Comparison of ENCODE assay signal across 8 cellular contexts in genomic region chr3:17179381-17180205, GRCh38.
A peak's percentile ranks its signal among the peaks of the same experiment; 100 is the strongest.
DNase-seq lines count a peak whose midpoint lies in the region; ATAC-seq, FAIRE-seq and TF ChIP-seq lines count a peak whose summit lies in the region.

No MANE protein-coding gene starts in this region.

- H3K36me3 ChIP-seq in GM12878 (ENCODE audit: control insufficient read depth in 2 of 2, insufficient read depth in 2 of 2, low read length in 1 of 2), result peaks cover 0 to 5% of the 10 kb centered on the region in 2 experiments; a peak in 2 of 4 replicates

- no peak overlapping the region for H3K4me3 Mint-ChIP-seq in natural killer cell
- no peak overlapping the region for H3K4me3 Mint-ChIP-seq in natural killer cell treated with Interleukin-12 subunit alpha and Interleukin-12 subunit beta and Interleukin-15 and Interleukin-18, amount 100 ng/mL, for 72 hours
- no peak overlapping the region for H3K4me3 Mint-ChIP-seq in activated CD8-positive, alpha-beta memory T cell treated with anti-CD3 and anti-CD28 coated beads, Interleukin-2, amount 10 ng/mL, durations not matched to agents 7 days and 5 days

- H3K4me1 ChIP-seq in GM12878 (ENCODE audit: control insufficient read depth, insufficient read depth, low read length), result peaks cover 38% of the 10 kb centered on the region

- CTCF ChIA-PET in GM12878 (lab: Yijun Ruan, JAX), result interaction anchor here (0.5 to 3.3 kb wide), 10 partner anchors 9 to 296 kb away, joined by 3 to 32 read pairs (median 4); no protein-coding TSS in a partner anchor
- CTCF ChIA-PET in activated CD8-positive, alpha-beta memory T cell treated with anti-CD3 and anti-CD28 coated beads, Interleukin-2, amount 10 ng/mL, durations not matched to agents 7 days and 5 days (lab: Charles Lee), result interaction anchor here (1.3 kb wide), 1 partner anchor 10 kb away, joined by 3 read pairs; no protein-coding TSS in a partner anchor

- SMC1A ChIA-PET in GM12878 (lab: Charles Lee; ENCODE audit: uncharacterized antibody, unreplicated experiment), result interaction anchor here (0.7 to 4.1 kb wide), 17 partner anchors 8 to 338 kb away, joined by 3 to 56 read pairs (median 5); no protein-coding TSS in a partner anchor

- TF ChIP-seq EP300 in GM12878 (IDR thresholded peaks at IDR 0.05; ENCODE audit: borderline replicate concordance in 1 of 2, control insufficient read depth in 1 of 2, low read depth in 2 of 2, low read length in 2 of 2), result peak; percentile 82 to 97

- WGBS in GM12878 (ENCODE audit: insufficient coverage, insufficient replicate concordance, low lambda C conversion rate, missing lambda C conversion rate), result 69% methylated on average over 7 of the region's 7 CpGs

- DNase-seq in natural killer cell, result no peak
- DNase-seq in natural killer cell treated with Interleukin-12 subunit alpha and Interleukin-12 subunit beta and Interleukin-15 and Interleukin-18, amount 100 ng/mL, for 72 hours (ENCODE audit: low spot score), result no peak
- peak; percentile 56 for DNase-seq in GM12878 (ENCODE audit: low read depth, low spot score)
- peak; percentile 32 for DNase-seq in stromal cell of bone marrow (ENCODE audit: low read depth)
- no peak for DNase-seq in activated CD8-positive, alpha-beta memory T cell treated with anti-CD3 and anti-CD28 coated beads, Interleukin-2, amount 10 ng/mL, durations not matched to agents 7 days and 5 days
- no peak for DNase-seq in cerebellum (ENCODE audit: low spot score)
- no peak for DNase-seq in stimulated activated CD4-positive, alpha-beta T cell treated with anti-CD3 and anti-CD28 coated beads, Interleukin-1b, Interleukin-23, amount 100 ng/mL, for 48 hours

- in situ Hi-C loops in GM12878 (cut with MboI), result no loop called here

- no peak overlapping the region for H3K27ac ChIP-seq in GM12878 (ENCODE audit: control insufficient read depth, insufficient read depth)

- H4K20me1 ChIP-seq in GM12878 (ENCODE audit: control insufficient read depth, insufficient read depth), result no peaks in the 10 kb centered on the region

- RAD21 ChIA-PET in GM12878 (lab: Charles Lee; ENCODE audit: unreplicated experiment), result interaction anchor here (0.9 to 4.9 kb wide), 14 partner anchors 11 to 577 kb away, joined by 3 to 40 read pairs (median 4); partner anchors contain the start of gene PLCL2

- no peak overlapping the region for H2AFZ ChIP-seq in GM12878 (ENCODE audit: control insufficient read depth, low read depth, low read length)

- ATAC-seq in natural killer cell, result peak; percentile 67 to 75 (median 72)
- no peak for ATAC-seq in natural killer cell treated with Interleukin-12 subunit alpha and Interleukin-12 subunit beta and Interleukin-15 and Interleukin-18, amount 100 ng/mL, for 72 hours
- ATAC-seq in HG03432 (IDR thresholded peaks at IDR 0.05; ENCODE audit: unreplicated experiment), result peak; percentile 83
- peak; percentile 84 for ATAC-seq in GM12878
- no peak for ATAC-seq in activated CD8-positive, alpha-beta memory T cell treated with anti-CD3 and anti-CD28 coated beads, Interleukin-2, amount 10 ng/mL, durations not matched to agents 7 days and 5 days

- FAIRE-seq in GM12878 (lab: Jason Lieb, UNC), result no peak

- H3K27me3 Mint-ChIP-seq in natural killer cell (ENCODE audit: low read depth in 2 of 2), result no peaks in the 10 kb centered on the region
- H3K27me3 Mint-ChIP-seq in natural killer cell treated with Interleukin-12 subunit alpha and Interleukin-12 subunit beta and Interleukin-15 and Interleukin-18, amount 100 ng/mL, for 72 hours, result peaks cover 6 to 10% of the 10 kb centered on the region in 2 donors
- no peaks in the 10 kb centered on the region for H3K27me3 Mint-ChIP-seq in activated CD8-positive, alpha-beta memory T cell treated with anti-CD3 and anti-CD28 coated beads, Interleukin-2, amount 10 ng/mL, durations not matched to agents 7 days and 5 days

- POLR2A ChIA-PET in GM12878 (lab: Charles Lee), result interaction anchor here (0.5 to 1.1 kb wide), 2 partner anchors 16 to 626 kb away, joined by 3 to 5 read pairs; no protein-coding TSS in a partner anchor

- no peaks in the 10 kb centered on the region for H3K9me3 Mint-ChIP-seq in natural killer cell
- no peaks in the 10 kb centered on the region for H3K9me3 Mint-ChIP-seq in natural killer cell treated with Interleukin-12 subunit alpha and Interleukin-12 subunit beta and Interleukin-15 and Interleukin-18, amount 100 ng/mL, for 72 hours
- H3K9me3 Mint-ChIP-seq in activated CD8-positive, alpha-beta memory T cell treated with anti-CD3 and anti-CD28 coated beads, Interleukin-2, amount 10 ng/mL, durations not matched to agents 7 days and 5 days (ENCODE audit: low read depth), result peaks cover 2% of the 10 kb centered on the region

- H3K4me3 ChIP-seq in GM12878, result no peak overlapping the region

- no peaks in the 10 kb centered on the region for H3K79me2 ChIP-seq in GM12878 (ENCODE audit: control insufficient read depth, insufficient read depth, low read length)

- no TSS peak for BruUV-seq in GM12878 (replicated peaks; lab: Mats Ljungman, UMichigan)

- TF ChIP-seq CTCF in natural killer cell (IDR thresholded peaks at IDR 0.05) (no peak), GM12878 (IDR thresholded peaks at IDR 0.05 in 2 of 3, conservative IDR thresholded peaks at IDR 0.05 in 1 of 3; ENCODE audit: control insufficient read depth in 2 of 3, extremely low read depth in 1 of 3, insufficient read depth in 1 of 3, low read depth in 3 of 3, low read length in 3 of 3) (no peak)

- H3K27me3 ChIP-seq in GM12878 (replicated peaks in 1 of 2; ENCODE audit: control insufficient read depth in 2 of 2, insufficient read depth in 2 of 2, low read length in 1 of 2), result no peaks in the 10 kb centered on the region

- H3K36me3 Mint-ChIP-seq in natural killer cell, result no peaks in the 10 kb centered on the region
- peaks cover 8% of the 10 kb centered on the region for H3K36me3 Mint-ChIP-seq in natural killer cell treated with Interleukin-12 subunit alpha and Interleukin-12 subunit beta and Interleukin-15 and Interleukin-18, amount 100 ng/mL, for 72 hours
- peaks cover 25% of the 10 kb centered on the region for H3K36me3 Mint-ChIP-seq in activated CD8-positive, alpha-beta memory T cell treated with anti-CD3 and anti-CD28 coated beads, Interleukin-2, amount 10 ng/mL, durations not matched to agents 7 days and 5 days

- no peak for TF ChIP-seq RAD21 in GM12878 (IDR thresholded peaks at IDR 0.05; ENCODE audit: insufficient read depth, low read depth, low read length)

- TF ChIP-seq POLR2A in GM12878 (IDR thresholded peaks at IDR 0.05; ENCODE audit: low read depth, low read length), result no peak

- intact Hi-C loops in natural killer cell (cut with micrococcal nuclease) (no loop called here), GM12878 (cut with micrococcal nuclease; ENCODE audit: unreplicated experiment) (loop anchor here (2.0 kb wide), 1 partner anchor 125 kb away; no protein-coding TSS in a partner anchor)

- no peak overlapping the region; the same call in 1 of the 2 replicates for H3K4me2 ChIP-seq in GM12878 (ENCODE audit: control insufficient read depth, insufficient read depth)

- H3K27ac Mint-ChIP-seq in natural killer cell, result peak overlapping the region in 1 of 2 donors; percentile 36
- no peak overlapping the region for H3K27ac Mint-ChIP-seq in natural killer cell treated with Interleukin-12 subunit alpha and Interleukin-12 subunit beta and Interleukin-15 and Interleukin-18, amount 100 ng/mL, for 72 hours
- H3K27ac Mint-ChIP-seq in activated CD8-positive, alpha-beta memory T cell treated with anti-CD3 and anti-CD28 coated beads, Interleukin-2, amount 10 ng/mL, durations not matched to agents 7 days and 5 days, result no peak overlapping the region

- no peaks in the 10 kb centered on the region for H3K9me3 ChIP-seq in GM12878 (replicated peaks; ENCODE audit: control insufficient read depth, insufficient read depth, low read length)

- H3K9ac ChIP-seq in GM12878 (ENCODE audit: control insufficient read depth, insufficient read depth, low read length), result no peak overlapping the region

- peaks cover 34 to 35% of the 10 kb centered on the region in 2 donors for H3K4me1 Mint-ChIP-seq in natural killer cell
- peaks cover 22 to 23% of the 10 kb centered on the region in 2 donors for H3K4me1 Mint-ChIP-seq in natural killer cell treated with Interleukin-12 subunit alpha and Interleukin-12 subunit beta and Interleukin-15 and Interleukin-18, amount 100 ng/mL, for 72 hours (ENCODE audit: low read depth in 2 of 2)
- peaks cover 18% of the 10 kb centered on the region for H3K4me1 Mint-ChIP-seq in activated CD8-positive, alpha-beta memory T cell treated with anti-CD3 and anti-CD28 coated beads, Interleukin-2, amount 10 ng/mL, durations not matched to agents 7 days and 5 days

TF ChIP-seq in GM12878, 131 proteins besides CTCF, POLR2A, EP300 and RAD21 (continues in another document):
- peak; percentile 16 for TF ChIP-seq SP1 (IDR thresholded peaks at IDR 0.05; ENCODE audit: low read depth, low read length)
- no peak for TF ChIP-seq E4F1 (IDR thresholded peaks at IDR 0.05; ENCODE audit: borderline replicate concordance, partially characterized antibody)
- no peak for TF ChIP-seq SUPT20H (IDR thresholded peaks at IDR 0.05; ENCODE audit: borderline replicate concordance, control insufficient read depth, low read depth, low read length)
- no peak for TF ChIP-seq MYB (IDR thresholded peaks at IDR 0.05; ENCODE audit: borderline replicate concordance, low read depth, low read length)

Comparison
In these comparisons a context has a peak if more than half of its experiments do, and no peak if none do; other contexts are left out.
1. ATAC-seq: peak in natural killer cell (3 of 3), HG03432 (single experiment) and GM12878 (single experiment); none in natural killer cell treated with Interleukin-12 subunit alpha and Interleukin-12 subunit beta and Interleukin-15 and Interleukin-18, amount 100 ng/mL, for 72 hours (0 of 2) and activated CD8-positive, alpha-beta memory T cell treated with anti-CD3 and anti-CD28 coated beads, Interleukin-2, amount 10 ng/mL, durations not matched to agents 7 days and 5 days (single experiment).
2. DNase-seq: peak in GM12878 (single experiment) and stromal cell of bone marrow (single experiment); none in natural killer cell (single experiment), natural killer cell treated with Interleukin-12 subunit alpha and Interleukin-12 subunit beta and Interleukin-15 and Interleukin-18, amount 100 ng/mL, for 72 hours (single experiment), activated CD8-positive, alpha-beta memory T cell treated with anti-CD3 and anti-CD28 coated beads, Interleukin-2, amount 10 ng/mL, durations not matched to agents 7 days and 5 days (single experiment), cerebellum (single experiment) and stimulated activated CD4-positive, alpha-beta T cell treated with anti-CD3 and anti-CD28 coated beads, Interleukin-1b, Interleukin-23, amount 100 ng/mL, for 48 hours (single experiment).